Comparison of ENCODE assay signal across 2 cellular contexts in the genomic region with DNA sequence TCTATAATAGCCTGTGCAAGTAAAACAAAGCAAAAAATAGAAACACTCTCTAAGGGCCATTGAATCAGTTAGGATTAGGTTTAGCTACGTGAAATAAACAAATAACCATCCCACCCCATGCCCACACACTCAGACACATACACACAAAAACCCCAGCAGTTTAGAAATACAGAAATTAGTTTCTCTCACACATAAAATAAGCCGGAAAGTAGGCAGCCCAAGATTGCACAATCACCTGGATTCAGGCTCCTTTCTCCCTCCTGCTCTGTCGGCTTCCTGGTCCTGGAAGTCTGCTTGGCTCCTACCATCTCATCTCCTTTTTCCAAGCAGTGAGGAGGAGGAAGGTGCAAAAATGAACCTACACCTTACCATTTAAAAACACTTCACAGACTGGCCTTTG.
TF ChIP-seq lines count a peak whose summit lies in the region.

No MANE protein-coding gene starts in this region.

TF ChIP-seq in Ishikawa, 13 proteins besides CTCF, POLR2A, EP300 and RAD21:
- TF ChIP-seq CEBPB (IDR thresholded peaks at IDR 0.05), result peak; percentile 80
- no peak for TF ChIP-seq FOXM1 (IDR thresholded peaks at IDR 0.05; ENCODE audit: borderline replicate concordance, low read depth)

TF ChIP-seq in H1, 55 proteins besides CTCF, POLR2A, EP300 and RAD21:
- TF ChIP-seq SUZ12 (IDR thresholded peaks at IDR 0.05; ENCODE audit: low read length) (no peak), NANOG (IDR thresholded peaks at IDR 0.05; ENCODE audit: insufficient read depth, low read depth, low read length, poor library complexity, severe bottlenecking) (no peak), NRF1 (IDR thresholded peaks at IDR 0.05; ENCODE audit: low read depth, low read length) (no peak), EGR1 (IDR thresholded peaks at IDR 0.05; ENCODE audit: borderline replicate concordance, low read depth, low read length) (no peak), HDAC2 (IDR thresholded peaks at IDR 0.05; ENCODE audit: borderline replicate concordance in 1 of 2, low read depth in 2 of 2, low read length in 2 of 2) (no peak), JUN (IDR thresholded peaks at IDR 0.05; ENCODE audit: low read depth, low read length) (no peak), CEBPB (IDR thresholded peaks at IDR 0.05; ENCODE audit: low read depth, low read length) (peak; percentile 82)
